10 cellular contexts compared by ENCODE assay signal in genomic region chr6:116251568-116252384, GRCh38. TPM values are rescaled to one million over a fixed set of nuclear protein-coding genes. Genes with fewer than 3 reads are reported as not detected.
DNase-seq lines count a peak whose midpoint lies in the region; ATAC-seq, FAIRE-seq and TF ChIP-seq lines count a peak whose summit lies in the region.
"Had no signal": no experiment of that assay in that cellular context is flagged by ENCODE, and none has a peak within 500 bp of the region (broad histone marks: within the 10 kb centered on the region; RNA-seq: fewer than 3 reads in every experiment).

No MANE protein-coding gene starts in this region.

- peaks cover 0 to 83% (median 62%) of the 10 kb centered on the region in 9 donors for H3K4me1 ChIP-seq in heart right ventricle
- H3K4me1 ChIP-seq in right cardiac atrium (ENCODE audit: control insufficient read depth, insufficient read depth, low read length) = peaks cover 12% of the 10 kb centered on the region
- H3K4me1 ChIP-seq in vagina = peaks cover 57% of the 10 kb centered on the region

- H3K27me3 ChIP-seq in heart right ventricle = no peaks in the 10 kb centered on the region
- H3K27me3 ChIP-seq in right cardiac atrium (ENCODE audit: control insufficient read depth, insufficient read depth) = no peaks in the 10 kb centered on the region
- H3K27me3 ChIP-seq in vagina = no peaks in the 10 kb centered on the region

- peak in 1 of 8 donors; percentile 21 for ATAC-seq in heart right ventricle
- ATAC-seq in right cardiac atrium = no peak
- ATAC-seq in HG02571 (IDR thresholded peaks at IDR 0.05; ENCODE audit: unreplicated experiment) = no peak
- ATAC-seq: lower lobe of right lung had no signal

- peaks cover 7% of the 10 kb centered on the region for H3K4me1 Mint-ChIP-seq in activated T-helper 1 cell treated with anti-CD3 and anti-CD28 coated beads, Interleukin-12 subunit alpha, Interleukin-12 subunit beta, Interleukin-2, Interleukin-4 antibody, amounts not matched to agents 30 ng/mL and 10 ng/mL and 1 ng/mL, durations not matched to agents 14 hours and 24 hours and 36 hours (ENCODE audit: low read depth)

- WGBS in heart right ventricle, 2 donors = 40 to 53% methylated on average over 6 of the region's 6 CpGs
- WGBS in right cardiac atrium = 44% methylated on average over 6 of the region's 6 CpGs

- FAIRE-seq in urothelium cell line (lab: Jason Lieb, UNC) = no peak

- H3K9me3 ChIP-seq in heart right ventricle (no peaks in the 10 kb centered on the region), right cardiac atrium (ENCODE audit: control insufficient read depth, low read length) (no peaks in the 10 kb centered on the region), vagina (no peaks in the 10 kb centered on the region)
- H3K9me3 ChIP-seq: lower lobe of right lung had no signal

- H3K9me3 Mint-ChIP-seq in activated T-helper 1 cell treated with anti-CD3 and anti-CD28 coated beads, Interleukin-12 subunit alpha, Interleukin-12 subunit beta, Interleukin-2, Interleukin-4 antibody, amounts not matched to agents 30 ng/mL and 10 ng/mL and 1 ng/mL, durations not matched to agents 14 hours and 24 hours and 36 hours = no peaks in the 10 kb centered on the region

- H3K4me3 ChIP-seq in heart right ventricle (peak overlapping the region in 6 of 10 donors; percentile 16 to 95 (median 28)), right cardiac atrium (ENCODE audit: low read length) (peak overlapping the region; percentile 47), vagina (peak overlapping the region in 1 of 2 donors; percentile 17)

- no peaks in the 10 kb centered on the region for H3K27me3 Mint-ChIP-seq in activated T-helper 1 cell treated with anti-CD3 and anti-CD28 coated beads, Interleukin-12 subunit alpha, Interleukin-12 subunit beta, Interleukin-2, Interleukin-4 antibody, amounts not matched to agents 30 ng/mL and 10 ng/mL and 1 ng/mL, durations not matched to agents 14 hours and 24 hours and 36 hours (ENCODE audit: insufficient read depth)

- TF ChIP-seq CTCF in heart right ventricle (IDR thresholded peaks at IDR 0.05) (no peak), vagina (IDR thresholded peaks at IDR 0.05) (no peak)

- intact Hi-C loops in heart right ventricle (cut with DNase I) (no loop called here), cardiac septum (cut with DNase I) (no loop called here), right cardiac atrium (cut with DNase I) (no loop called here), vagina (cut with DNase I) (no loop called here)
- intact Hi-C loops in activated T-helper 1 cell treated with anti-CD3 and anti-CD28 coated beads, Interleukin-12 subunit alpha, Interleukin-12 subunit beta, Interleukin-2, Interleukin-4 antibody, amounts not matched to agents 30 ng/mL and 10 ng/mL and 1 ng/mL, durations not matched to agents 14 hours and 24 hours and 36 hours (cut with micrococcal nuclease) = loop anchor here (10.0 kb wide), 2 partner anchors 1257 to 1353 kb away; partner anchors contain the start of gene GOPC

- no peaks in the 10 kb centered on the region for H3K36me3 ChIP-seq in heart right ventricle
- no peaks in the 10 kb centered on the region for H3K36me3 ChIP-seq in vagina
- H3K36me3 ChIP-seq: lower lobe of right lung had no signal

- H3K4me3 Mint-ChIP-seq in activated T-helper 1 cell treated with anti-CD3 and anti-CD28 coated beads, Interleukin-12 subunit alpha, Interleukin-12 subunit beta, Interleukin-2, Interleukin-4 antibody, amounts not matched to agents 30 ng/mL and 10 ng/mL and 1 ng/mL, durations not matched to agents 14 hours and 24 hours and 36 hours = peak overlapping the region; percentile 62

- H3K27ac ChIP-seq in heart right ventricle = peak overlapping the region in 5 of 10 donors; percentile 3 to 56 (median 29)
- peak overlapping the region; percentile 40 for H3K27ac ChIP-seq in right cardiac atrium (ENCODE audit: low read length)
- H3K27ac ChIP-seq in vagina = peak overlapping the region; percentile 15
- H3K27ac ChIP-seq: lower lobe of right lung had no signal

- peaks cover 14% of the 10 kb centered on the region for H3K36me3 Mint-ChIP-seq in activated T-helper 1 cell treated with anti-CD3 and anti-CD28 coated beads, Interleukin-12 subunit alpha, Interleukin-12 subunit beta, Interleukin-2, Interleukin-4 antibody, amounts not matched to agents 30 ng/mL and 10 ng/mL and 1 ng/mL, durations not matched to agents 14 hours and 24 hours and 36 hours (ENCODE audit: low read depth)

- no peak for TF ChIP-seq POLR2A in vagina (IDR thresholded peaks at IDR 0.05)

- DNase-seq in heart right ventricle (no peak), cardiac septum (ENCODE audit: low spot score) (no peak), right cardiac atrium (no peak), vagina (ENCODE audit: extremely low spot score in 2 of 2) (no peak), urothelium cell line (ENCODE audit: low spot score) (no peak), cerebellum (ENCODE audit: low spot score) (no peak)
- no peak for DNase-seq in activated T-helper 1 cell treated with anti-CD3 and anti-CD28 coated beads, Interleukin-12 subunit alpha, Interleukin-12 subunit beta, Interleukin-2, Interleukin-4 antibody, amounts not matched to agents 30 ng/mL and 10 ng/mL and 1 ng/mL, durations not matched to agents 14 hours and 24 hours and 36 hours (ENCODE audit: low spot score)
- DNase-seq: activated CD4-positive, alpha-beta T cell treated with anti-CD3 and anti-CD28 coated beads, Interleukin-2, amount 50 U/mL, for 4 hours; lower lobe of right lung had no signal

- H3K27ac Mint-ChIP-seq in activated T-helper 1 cell treated with anti-CD3 and anti-CD28 coated beads, Interleukin-12 subunit alpha, Interleukin-12 subunit beta, Interleukin-2, Interleukin-4 antibody, amounts not matched to agents 30 ng/mL and 10 ng/mL and 1 ng/mL, durations not matched to agents 14 hours and 24 hours and 36 hours = peak overlapping the region; percentile 51

RNA-seq across cellular contexts. Expression of gene TSPYL4, which starts 2.1 kb away (rescaled TPM):
- total RNA-seq in heart right ventricle (10 to 100 TPM; 24.4 to 38.9 (median 28.9) TPM), cardiac septum (29.7 TPM), right cardiac atrium (10 to 100 TPM; 38.6 to 43.6 (median 41.9) TPM), vagina (11.8 TPM), cerebellum (59.5 TPM)
- polyA plus RNA-seq in heart right ventricle (10 to 100 TPM in 1 of 2 donors, 1 to 10 TPM in 1; 8.5 to 23.8 TPM), right cardiac atrium (21.4 TPM)
- 20.4 and 21.4 TPM in 2 replicates for total RNA-seq in activated T-helper 1 cell treated with anti-CD3 and anti-CD28 coated beads, Interleukin-12 subunit alpha, Interleukin-12 subunit beta, Interleukin-2, Interleukin-4 antibody, amounts not matched to agents 30 ng/mL and 10 ng/mL and 1 ng/mL, durations not matched to agents 14 hours and 24 hours and 36 hours

RNA-seq across cellular contexts. Expression of gene TSPYL1, which starts 28.0 kb away (rescaled TPM):
- 100 to 1,000 TPM in 7 of 10 donors, 10 to 100 TPM in 3; 76.6 to 143 (median 114) TPM for total RNA-seq in heart right ventricle
- 10 to 100 TPM; 14.0 to 27.1 TPM for polyA plus RNA-seq in heart right ventricle
- total RNA-seq in cardiac septum = 125 TPM
- total RNA-seq in activated T-helper 1 cell treated with anti-CD3 and anti-CD28 coated beads, Interleukin-12 subunit alpha, Interleukin-12 subunit beta, Interleukin-2, Interleukin-4 antibody, amounts not matched to agents 30 ng/mL and 10 ng/mL and 1 ng/mL, durations not matched to agents 14 hours and 24 hours and 36 hours = 41.8 and 43.5 TPM in 2 replicates
- total RNA-seq in right cardiac atrium = 10 to 100 TPM; 90.2 to 98.2 (median 96.3) TPM
- polyA plus RNA-seq in right cardiac atrium = 34.9 TPM
- 41.0 TPM for total RNA-seq in vagina
- 69.4 TPM for total RNA-seq in cerebellum
